16 cellular contexts compared by ENCODE assay signal in the genomic region with DNA sequence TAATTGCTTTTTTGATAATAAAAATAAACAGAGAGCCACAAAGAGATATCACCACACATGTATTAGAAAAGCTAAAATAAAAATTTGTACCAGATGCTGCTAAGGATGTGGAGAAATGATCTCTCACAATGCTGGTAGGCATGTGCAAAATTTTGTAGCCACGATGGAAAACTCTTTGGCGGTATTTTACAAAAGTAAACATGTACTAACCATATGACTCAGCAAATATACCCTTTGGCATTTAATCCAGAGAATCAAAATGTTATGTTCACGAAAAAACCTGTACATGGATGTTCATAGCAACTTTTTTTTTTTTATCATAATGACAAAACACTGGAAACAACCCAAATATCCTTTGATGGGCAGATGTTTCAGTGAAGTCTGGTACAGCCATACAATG.
"Had no signal": no experiment of that assay in that cellular context is flagged by ENCODE, and none has a peak within 500 bp of the region (broad histone marks: within the 10 kb centered on the region; RNA-seq: fewer than 3 reads in every experiment).

No MANE protein-coding gene starts in this region.

- H3K4me3 Mint-ChIP-seq: endodermal cell, immature natural killer cell, memory B cell had no signal

- H3K27ac Mint-ChIP-seq: activated naive CD4-positive, alpha-beta T cell treated with anti-CD3 and anti-CD28 coated beads, Interleukin-2, amount 50 U/mL, for 72 hours; endodermal cell; immature natural killer cell; memory B cell had no signal

- H3K4me1 Mint-ChIP-seq: endodermal cell had no signal

- H3K4me3 ChIP-seq: dorsolateral prefrontal cortex had no signal

- H3K27me3 Mint-ChIP-seq: memory B cell had no signal

- H3K27me3 ChIP-seq: dorsolateral prefrontal cortex had no signal

- H3K9me3 Mint-ChIP-seq: endodermal cell, immature natural killer cell, memory B cell had no signal

- H3K27ac ChIP-seq: dorsolateral prefrontal cortex, epithelial cell of prostate, VCaP had no signal

- DNase-seq: activated CD4-positive, alpha-beta T cell treated with anti-CD3 and anti-CD28 coated beads for 1 hour; activated CD4-positive, alpha-beta T cell treated with anti-CD3 and anti-CD28 coated beads, Interleukin-2, amount 50 U/mL, for 4 hours; activated gamma-delta T cell; caudate nucleus; dorsolateral prefrontal cortex; endodermal cell; immature natural killer cell; occipital lobe; stimulated activated CD4-positive, alpha-beta T cell treated with anti-CD3 and anti-CD28 coated beads, Interleukin-12 subunit alpha, Interleukin-12 subunit beta, amount 100 ng/mL, for 4 hours; stimulated activated CD4-positive, alpha-beta T cell treated with anti-CD3 and anti-CD28 coated beads, Interleukin-1b, Interleukin-23, amount 100 ng/mL, for 48 hours; stimulated activated CD8-positive, alpha-beta memory T cell treated with anti-CD3 and anti-CD28 coated beads, Interleukin-4, amount 100 ng/mL, for 48 hours; stimulated activated naive CD4-positive, alpha-beta T cell had no signal

- ATAC-seq: activated naive CD4-positive, alpha-beta T cell treated with anti-CD3 and anti-CD28 coated beads, Interleukin-2, amount 50 U/mL, for 72 hours had no signal
